ENCODE assay signal across 1 cellular context in the genomic region with DNA sequence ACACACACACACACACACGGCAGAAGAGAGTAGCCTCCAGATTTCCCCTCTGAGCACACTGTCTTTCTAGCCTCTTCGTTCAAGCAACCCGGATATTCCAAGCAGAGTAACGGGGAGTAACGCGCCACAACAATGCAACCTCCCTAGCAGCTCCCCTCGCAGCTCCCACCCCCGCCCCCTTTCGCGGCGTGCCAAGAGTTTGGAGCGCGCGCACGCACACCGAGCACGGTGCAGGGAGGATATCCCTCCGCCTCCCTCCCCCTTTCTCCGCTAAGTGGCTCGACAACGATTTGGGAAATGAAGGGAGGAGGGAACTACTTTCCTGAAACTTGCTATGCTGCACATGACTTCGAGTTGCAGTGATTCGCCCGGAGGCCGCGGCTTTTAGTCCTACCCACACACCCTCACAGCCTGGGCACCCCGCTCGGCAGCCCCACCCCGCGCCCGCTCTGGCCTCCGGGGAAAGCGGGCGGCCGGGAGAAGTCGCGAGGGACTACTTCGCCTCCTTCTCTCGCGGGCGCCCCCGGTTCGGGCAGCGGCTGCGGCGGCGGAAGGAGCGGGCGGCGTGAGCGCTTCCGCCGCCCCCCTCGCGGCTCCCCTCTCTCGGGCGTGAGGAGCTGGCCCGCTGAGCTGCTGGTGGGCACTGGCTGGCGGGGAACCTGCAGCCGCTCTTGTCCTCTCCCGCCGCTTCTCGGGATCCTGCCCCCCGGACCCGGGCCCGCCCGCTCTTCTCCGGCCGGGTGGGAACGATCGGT.
A peak's percentile ranks its signal among the peaks of the same experiment; 100 is the strongest.
TF ChIP-seq lines count a peak whose summit lies in the region.

No MANE protein-coding gene starts in this region.

TF ChIP-seq in GM12878, 131 proteins besides CTCF, POLR2A, EP300 and RAD21 (continued from another document):
- TF ChIP-seq, protein P1, sequence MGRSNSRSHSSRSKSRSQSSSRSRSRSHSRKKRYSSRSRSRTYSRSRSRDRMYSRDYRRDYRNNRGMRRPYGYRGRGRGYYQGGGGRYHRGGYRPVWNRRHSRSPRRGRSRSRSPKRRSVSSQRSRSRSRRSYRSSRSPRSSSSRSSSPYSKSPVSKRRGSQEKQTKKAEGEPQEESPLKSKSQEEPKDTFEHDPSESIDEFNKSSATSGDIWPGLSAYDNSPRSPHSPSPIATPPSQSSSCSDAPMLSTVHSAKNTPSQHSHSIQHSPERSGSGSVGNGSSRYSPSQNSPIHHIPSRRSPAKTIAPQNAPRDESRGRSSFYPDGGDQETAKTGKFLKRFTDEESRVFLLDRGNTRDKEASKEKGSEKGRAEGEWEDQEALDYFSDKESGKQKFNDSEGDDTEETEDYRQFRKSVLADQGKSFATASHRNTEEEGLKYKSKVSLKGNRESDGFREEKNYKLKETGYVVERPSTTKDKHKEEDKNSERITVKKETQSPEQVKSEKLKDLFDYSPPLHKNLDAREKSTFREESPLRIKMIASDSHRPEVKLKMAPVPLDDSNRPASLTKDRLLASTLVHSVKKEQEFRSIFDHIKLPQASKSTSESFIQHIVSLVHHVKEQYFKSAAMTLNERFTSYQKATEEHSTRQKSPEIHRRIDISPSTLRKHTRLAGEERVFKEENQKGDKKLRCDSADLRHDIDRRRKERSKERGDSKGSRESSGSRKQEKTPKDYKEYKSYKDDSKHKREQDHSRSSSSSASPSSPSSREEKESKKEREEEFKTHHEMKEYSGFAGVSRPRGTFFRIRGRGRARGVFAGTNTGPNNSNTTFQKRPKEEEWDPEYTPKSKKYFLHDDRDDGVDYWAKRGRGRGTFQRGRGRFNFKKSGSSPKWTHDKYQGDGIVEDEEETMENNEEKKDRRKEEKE (IDR thresholded peaks at IDR 0.05): no peak
- TF ChIP-seq RUNX3 (IDR thresholded peaks at IDR 0.05; ENCODE audit: low read length) (no peak), GATAD2B (conservative IDR thresholded peaks at IDR 0.05; ENCODE audit: low read depth) (peak; percentile 96), ZZZ3 (IDR thresholded peaks at IDR 0.05; ENCODE audit: control insufficient read depth, insufficient read length, low read depth) (no peak), ZNF274 (IDR thresholded peaks at IDR 0.05; ENCODE audit: insufficient read depth, insufficient read length) (no peak), RAD51 (IDR thresholded peaks at IDR 0.05) (0 out of 2 replicates have a peak, but pooled peaks have one; percentile 15), BACH1 (IDR thresholded peaks at IDR 0.05; ENCODE audit: borderline replicate concordance) (no peak), KDM1A (IDR thresholded peaks at IDR 0.05; ENCODE audit: borderline replicate concordance) (0 out of 2 replicates have a peak, but pooled peaks have one; percentile 31), TARDBP (IDR thresholded peaks at IDR 0.05; ENCODE audit: borderline replicate concordance) (peak; percentile 76; the same call in 1 of the 2 replicates), NR2F1 (conservative IDR thresholded peaks at IDR 0.05) (peak; percentile 52), TCF12 (IDR thresholded peaks at IDR 0.05; ENCODE audit: low read depth, low read length) (peak; percentile 5; the same call in 1 of the 2 replicates), RCOR1 (conservative IDR thresholded peaks at IDR 0.05; ENCODE audit: low read depth, low read length) (0 out of 2 replicates have a peak, but pooled peaks have one; percentile 3), LARP7 (IDR thresholded peaks at IDR 0.05) (peak; percentile 53; the same call in 1 of the 2 replicates), BHLHE40 (IDR thresholded peaks at IDR 0.05; ENCODE audit: borderline replicate concordance in 1 of 2, low read depth in 2 of 2, low read length in 1 of 2) (peak; percentile 76 to 92), HDAC2 (IDR thresholded peaks at IDR 0.05) (0 out of 2 replicates have a peak, but pooled peaks have one; percentile 51), CREB1 (IDR thresholded peaks at IDR 0.05; ENCODE audit: low read depth) (0 out of 2 replicates have a peak, but pooled peaks have one; percentile 33), TAF1 (IDR thresholded peaks at IDR 0.05; ENCODE audit: borderline replicate concordance, low read depth, low read length) (peak; percentile 55; the same call in 1 of the 2 replicates), ZNF217 (IDR thresholded peaks at IDR 0.05) (0 out of 2 replicates have a peak, but pooled peaks have one; percentile 18), ZNF207 (IDR thresholded peaks at IDR 0.05; ENCODE audit: borderline replicate concordance) (0 out of 2 replicates have a peak, but pooled peaks have one; percentile 35), MEF2B (IDR thresholded peaks at IDR 0.05; ENCODE audit: partially characterized antibody, poor library complexity, severe bottlenecking) (peak; percentile 72), ATF7 (IDR thresholded peaks at IDR 0.05; ENCODE audit: low read depth) (peak; percentile 78), IKZF1 (conservative IDR thresholded peaks at IDR 0.05) (peak; percentile 95), IKZF2 (IDR thresholded peaks at IDR 0.05) (peak; percentile 92 to 94), ESRRA (IDR thresholded peaks at IDR 0.05; ENCODE audit: low read length) (no peak), PML (IDR thresholded peaks at IDR 0.05; ENCODE audit: low read length) (no peak), IRF4 (IDR thresholded peaks at IDR 0.05; ENCODE audit: low read depth, low read length) (peak; percentile 13; the same call in 1 of the 2 replicates), EED (IDR thresholded peaks at IDR 0.05; ENCODE audit: low read depth) (peak; percentile 66), JUND (IDR thresholded peaks at IDR 0.05; ENCODE audit: low read depth, low read length) (no peak), CREM (IDR thresholded peaks at IDR 0.05; ENCODE audit: low read depth) (no peak), YY1 (IDR thresholded peaks at IDR 0.05; ENCODE audit: low read depth, low read length) (peak; percentile 33; the same call in 1 of the 2 replicates), EGR1 (IDR thresholded peaks at IDR 0.05; ENCODE audit: borderline replicate concordance in 1 of 2, low read depth in 2 of 2, low read length in 2 of 2) (peak; percentile 15 to 63)
- TF ChIP-seq, protein P2, sequence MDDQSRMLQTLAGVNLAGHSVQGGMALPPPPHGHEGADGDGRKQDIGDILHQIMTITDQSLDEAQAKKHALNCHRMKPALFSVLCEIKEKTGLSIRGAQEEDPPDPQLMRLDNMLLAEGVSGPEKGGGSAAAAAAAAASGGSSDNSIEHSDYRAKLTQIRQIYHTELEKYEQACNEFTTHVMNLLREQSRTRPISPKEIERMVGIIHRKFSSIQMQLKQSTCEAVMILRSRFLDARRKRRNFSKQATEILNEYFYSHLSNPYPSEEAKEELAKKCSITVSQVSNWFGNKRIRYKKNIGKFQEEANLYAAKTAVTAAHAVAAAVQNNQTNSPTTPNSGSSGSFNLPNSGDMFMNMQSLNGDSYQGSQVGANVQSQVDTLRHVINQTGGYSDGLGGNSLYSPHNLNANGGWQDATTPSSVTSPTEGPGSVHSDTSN (IDR thresholded peaks at IDR 0.05; ENCODE audit: insufficient replicate concordance, low read depth, low read length): peak; percentile 57
- TF ChIP-seq, protein P3, sequence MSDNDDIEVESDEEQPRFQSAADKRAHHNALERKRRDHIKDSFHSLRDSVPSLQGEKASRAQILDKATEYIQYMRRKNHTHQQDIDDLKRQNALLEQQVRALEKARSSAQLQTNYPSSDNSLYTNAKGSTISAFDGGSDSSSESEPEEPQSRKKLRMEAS (IDR thresholded peaks at IDR 0.05; ENCODE audit: low read depth, low read length): peak; percentile 78; the same call in 1 of the 2 replicates
- TF ChIP-seq, protein P4, sequence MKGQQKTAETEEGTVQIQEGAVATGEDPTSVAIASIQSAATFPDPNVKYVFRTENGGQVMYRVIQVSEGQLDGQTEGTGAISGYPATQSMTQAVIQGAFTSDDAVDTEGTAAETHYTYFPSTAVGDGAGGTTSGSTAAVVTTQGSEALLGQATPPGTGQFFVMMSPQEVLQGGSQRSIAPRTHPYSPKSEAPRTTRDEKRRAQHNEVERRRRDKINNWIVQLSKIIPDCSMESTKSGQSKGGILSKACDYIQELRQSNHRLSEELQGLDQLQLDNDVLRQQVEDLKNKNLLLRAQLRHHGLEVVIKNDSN (IDR thresholded peaks at IDR 0.05; ENCODE audit: borderline replicate concordance, extremely low read length, insufficient read depth, low read depth, low read length): no peak
- TF ChIP-seq, protein P5, sequence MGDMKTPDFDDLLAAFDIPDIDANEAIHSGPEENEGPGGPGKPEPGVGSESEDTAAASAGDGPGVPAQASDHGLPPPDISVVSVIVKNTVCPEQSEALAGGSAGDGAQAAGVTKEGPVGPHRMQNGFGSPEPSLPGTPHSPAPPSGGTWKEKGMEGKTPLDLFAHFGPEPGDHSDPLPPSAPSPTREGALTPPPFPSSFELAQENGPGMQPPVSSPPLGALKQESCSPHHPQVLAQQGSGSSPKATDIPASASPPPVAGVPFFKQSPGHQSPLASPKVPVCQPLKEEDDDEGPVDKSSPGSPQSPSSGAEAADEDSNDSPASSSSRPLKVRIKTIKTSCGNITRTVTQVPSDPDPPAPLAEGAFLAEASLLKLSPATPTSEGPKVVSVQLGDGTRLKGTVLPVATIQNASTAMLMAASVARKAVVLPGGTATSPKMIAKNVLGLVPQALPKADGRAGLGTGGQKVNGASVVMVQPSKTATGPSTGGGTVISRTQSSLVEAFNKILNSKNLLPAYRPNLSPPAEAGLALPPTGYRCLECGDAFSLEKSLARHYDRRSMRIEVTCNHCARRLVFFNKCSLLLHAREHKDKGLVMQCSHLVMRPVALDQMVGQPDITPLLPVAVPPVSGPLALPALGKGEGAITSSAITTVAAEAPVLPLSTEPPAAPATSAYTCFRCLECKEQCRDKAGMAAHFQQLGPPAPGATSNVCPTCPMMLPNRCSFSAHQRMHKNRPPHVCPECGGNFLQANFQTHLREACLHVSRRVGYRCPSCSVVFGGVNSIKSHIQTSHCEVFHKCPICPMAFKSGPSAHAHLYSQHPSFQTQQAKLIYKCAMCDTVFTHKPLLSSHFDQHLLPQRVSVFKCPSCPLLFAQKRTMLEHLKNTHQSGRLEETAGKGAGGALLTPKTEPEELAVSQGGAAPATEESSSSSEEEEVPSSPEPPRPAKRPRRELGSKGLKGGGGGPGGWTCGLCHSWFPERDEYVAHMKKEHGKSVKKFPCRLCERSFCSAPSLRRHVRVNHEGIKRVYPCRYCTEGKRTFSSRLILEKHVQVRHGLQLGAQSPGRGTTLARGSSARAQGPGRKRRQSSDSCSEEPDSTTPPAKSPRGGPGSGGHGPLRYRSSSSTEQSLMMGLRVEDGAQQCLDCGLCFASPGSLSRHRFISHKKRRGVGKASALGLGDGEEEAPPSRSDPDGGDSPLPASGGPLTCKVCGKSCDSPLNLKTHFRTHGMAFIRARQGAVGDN (IDR thresholded peaks at IDR 0.05): peak; percentile 52; the same call in 1 of the 2 replicates
- TF ChIP-seq, protein P6, sequence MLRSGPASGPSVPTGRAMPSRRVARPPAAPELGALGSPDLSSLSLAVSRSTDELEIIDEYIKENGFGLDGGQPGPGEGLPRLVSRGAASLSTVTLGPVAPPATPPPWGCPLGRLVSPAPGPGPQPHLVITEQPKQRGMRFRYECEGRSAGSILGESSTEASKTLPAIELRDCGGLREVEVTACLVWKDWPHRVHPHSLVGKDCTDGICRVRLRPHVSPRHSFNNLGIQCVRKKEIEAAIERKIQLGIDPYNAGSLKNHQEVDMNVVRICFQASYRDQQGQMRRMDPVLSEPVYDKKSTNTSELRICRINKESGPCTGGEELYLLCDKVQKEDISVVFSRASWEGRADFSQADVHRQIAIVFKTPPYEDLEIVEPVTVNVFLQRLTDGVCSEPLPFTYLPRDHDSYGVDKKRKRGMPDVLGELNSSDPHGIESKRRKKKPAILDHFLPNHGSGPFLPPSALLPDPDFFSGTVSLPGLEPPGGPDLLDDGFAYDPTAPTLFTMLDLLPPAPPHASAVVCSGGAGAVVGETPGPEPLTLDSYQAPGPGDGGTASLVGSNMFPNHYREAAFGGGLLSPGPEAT (IDR thresholded peaks at IDR 0.05; ENCODE audit: low read depth): peak; percentile 86
